11 cellular contexts compared by ENCODE assay signal in genomic region chr7:27245798-27246691, GRCh38. TPM values are rescaled to one million over a fixed set of nuclear protein-coding genes. Genes with fewer than 3 reads are reported as not detected.
DNase-seq lines count a peak whose midpoint lies in the region; ATAC-seq, FAIRE-seq and TF ChIP-seq lines count a peak whose summit lies in the region.
"Had no signal": no experiment of that assay in that cellular context is flagged by ENCODE, and none has a peak within 500 bp of the region (broad histone marks: within the 10 kb centered on the region; RNA-seq: fewer than 3 reads in every experiment).

No MANE protein-coding gene starts in this region.

- no peak for FAIRE-seq in HepG2 (lab: Jason Lieb, UNC)

- TF ChIP-seq POLR2A in right lobe of liver (IDR thresholded peaks at IDR 0.05) = no peak
- TF ChIP-seq POLR2A in HepG2 (IDR thresholded peaks at IDR 0.05; ENCODE audit: insufficient read depth in 1 of 2, low read depth in 2 of 2, low read length in 2 of 2) = no peak

- H3K36me3 ChIP-seq in right lobe of liver (no peaks in the 10 kb centered on the region), HepG2 (replicated peaks in 1 of 2; ENCODE audit: control insufficient read depth in 1 of 2, insufficient read depth in 2 of 2, low read length in 2 of 2) (no peaks in the 10 kb centered on the region)

- H3K36me3 Mint-ChIP-seq in dendritic cell treated with granulocyte-macrophage colony-stimulating factor and Interleukin-4, amounts not matched to agents 40 ng/mL and 50 ng/mL, for 4 days (ENCODE audit: low read depth) = no peaks in the 10 kb centered on the region
- no peaks in the 10 kb centered on the region for H3K36me3 Mint-ChIP-seq in HFFc6 (ENCODE audit: low read depth)

- no peaks in the 10 kb centered on the region for H3K9me3 ChIP-seq in right lobe of liver
- H3K9me3 ChIP-seq in HepG2 (ENCODE audit: low read length) = no peaks in the 10 kb centered on the region

- intact Hi-C loops in right lobe of liver (cut with DNase I) = no loop called here
- intact Hi-C loops in HepG2 (cut with micrococcal nuclease; ENCODE audit: unreplicated experiment) = no loop called here
- intact Hi-C loops in dendritic cell treated with granulocyte-macrophage colony-stimulating factor and Interleukin-4, amounts not matched to agents 40 ng/mL and 50 ng/mL, for 4 days (cut with micrococcal nuclease) = loop anchor here (5.0 kb wide), 1 partner anchor 34 kb away; no protein-coding TSS in a partner anchor

- H3K27ac ChIP-seq in right lobe of liver (no peak overlapping the region), HepG2 (ENCODE audit: extremely low read length, insufficient read depth, low read length) (no peak overlapping the region)
- H3K27ac ChIP-seq: C4-2B had no signal

- H3K27me3 ChIP-seq in right lobe of liver (peaks cover 37 to 63% of the 10 kb centered on the region in 2 donors), HepG2 (ENCODE audit: control insufficient read depth in 1 of 2, insufficient read depth in 2 of 2, low read length in 2 of 2) (peaks cover 10 to 86% of the 10 kb centered on the region in 2 experiments; a peak in 4 of 5 replicates)

- CTCF ChIA-PET in HepG2 (lab: Yijun Ruan, JAX; ENCODE audit: low intra/inter-chr PET ratio, low total read pairs) = no interaction called here

- in situ Hi-C loops in HepG2 (cut with HindIII; ENCODE audit: extremely low pct_ligation_motif_present, low pct_unique_long_range_greater_than_20kb) = no loop called here

- no peak overlapping the region for H3K4me2 ChIP-seq in HepG2 (ENCODE audit: low read depth, low read length)

- DNase-seq in right lobe of liver (no peak), HepG2 (ENCODE audit: low spot score) (no peak), myocyte (ENCODE audit: low read depth) (peak; percentile 17), HFFc6 (no peak), SKM-1 (lab: John Stamatoyannopoulos, UW; ENCODE audit: unreplicated experiment) (no peak)
- DNase-seq in stimulated activated naive CD4-positive, alpha-beta T cell (lab: John Stamatoyannopoulos, UW) = no peak
- DNase-seq: aorta, NCI-H2107 had no signal

- POLR2A ChIA-PET in HepG2 (lab: Yijun Ruan, JAX) = no interaction called here

- H3K4me1 Mint-ChIP-seq in dendritic cell treated with granulocyte-macrophage colony-stimulating factor and Interleukin-4, amounts not matched to agents 40 ng/mL and 50 ng/mL, for 4 days (ENCODE audit: low read depth) = peaks cover 52% of the 10 kb centered on the region
- H3K4me1 Mint-ChIP-seq in HFFc6 (ENCODE audit: low read depth) = peaks cover 5% of the 10 kb centered on the region

- H3K4me1 ChIP-seq in right lobe of liver (peaks cover 0 to 25% (median 0%) of the 10 kb centered on the region in 4 donors), HepG2 (ENCODE audit: insufficient read depth, low read length) (no peaks in the 10 kb centered on the region)

- H3K4me3 ChIP-seq in right lobe of liver (no peak overlapping the region), HepG2 (replicated peaks in 1 of 3; ENCODE audit: insufficient read depth in 1 of 3, low read depth in 2 of 3, low read length in 3 of 3) (no peak overlapping the region)

- no peak overlapping the region for H3K27ac Mint-ChIP-seq in dendritic cell treated with granulocyte-macrophage colony-stimulating factor and Interleukin-4, amounts not matched to agents 40 ng/mL and 50 ng/mL, for 4 days
- no peak overlapping the region for H3K27ac Mint-ChIP-seq in HFFc6

- TF ChIP-seq RAD21 in HepG2 (CRISPR knock-in tag; IDR thresholded peaks at IDR 0.05) = no peak

- H3K27me3 Mint-ChIP-seq in dendritic cell treated with granulocyte-macrophage colony-stimulating factor and Interleukin-4, amounts not matched to agents 40 ng/mL and 50 ng/mL, for 4 days = peaks cover 98% of the 10 kb centered on the region
- peaks cover 87% of the 10 kb centered on the region for H3K27me3 Mint-ChIP-seq in HFFc6 (ENCODE audit: insufficient read depth)

- no peak for TF ChIP-seq CTCF in right lobe of liver (IDR thresholded peaks at IDR 0.05)
- TF ChIP-seq CTCF in HepG2 (CRISPR knock-in tag; IDR thresholded peaks at IDR 0.05) = no peak
- TF ChIP-seq CTCF in HFFc6 (IDR thresholded peaks at IDR 0.05) = no peak

- no peaks in the 10 kb centered on the region for H4K20me1 ChIP-seq in HepG2 (ENCODE audit: insufficient read depth, low read length)

- H3K4me3 Mint-ChIP-seq in dendritic cell treated with granulocyte-macrophage colony-stimulating factor and Interleukin-4, amounts not matched to agents 40 ng/mL and 50 ng/mL, for 4 days = peak overlapping the region; percentile 43
- H3K4me3 Mint-ChIP-seq in HFFc6 = no peak overlapping the region

- TF ChIP-seq EP300 in HepG2 (IDR thresholded peaks at IDR 0.05; ENCODE audit: low read depth in 2 of 2, low read length in 2 of 2) (no peak), HepG2 (CRISPR knock-in tag; IDR thresholded peaks at IDR 0.05; ENCODE audit: borderline replicate concordance) (no peak)

- H3K9me3 Mint-ChIP-seq in dendritic cell treated with granulocyte-macrophage colony-stimulating factor and Interleukin-4, amounts not matched to agents 40 ng/mL and 50 ng/mL, for 4 days = no peaks in the 10 kb centered on the region
- peaks cover 5% of the 10 kb centered on the region; the same call in 1 of the 2 replicates for H3K9me3 Mint-ChIP-seq in HFFc6

- peak; percentile 28 to 48 (median 42) for ATAC-seq in right lobe of liver
- ATAC-seq in HepG2 = no peak; the same call in 2 of the 3 replicates
- no peak for ATAC-seq in HG02571 (IDR thresholded peaks at IDR 0.05; ENCODE audit: unreplicated experiment)

- no peak overlapping the region for H2AFZ ChIP-seq in HepG2 (ENCODE audit: low read length)

- no peak overlapping the region for H3K9ac ChIP-seq in HepG2 (ENCODE audit: insufficient read depth, low read depth, low read length)

- BruUV-seq in HepG2 (replicated peaks; lab: Mats Ljungman, UMichigan) = no TSS peak

- H3K79me2 ChIP-seq in HepG2 (ENCODE audit: insufficient read depth, low read length) = no peaks in the 10 kb centered on the region

- 7% methylated on average over 13 of the region's 90 CpGs for WGBS in right lobe of liver (ENCODE audit: insufficient coverage, low coverage, low lambda C conversion rate, missing lambda C conversion rate)
- WGBS in HepG2 (ENCODE audit: low lambda C conversion rate) = 69% methylated on average over 65 of the region's 90 CpGs

TF ChIP-seq in HepG2, 621 proteins besides CTCF, POLR2A, EP300 and RAD21 (continues in another document):
- no peak for TF ChIP-seq JUND (CRISPR knock-in tag; IDR thresholded peaks at IDR 0.05)

RNA-seq across cellular contexts. Expression of gene EVX1, which starts 3.4 kb away (rescaled TPM):
- not detected for total RNA-seq in right lobe of liver
- not detected in 2 replicates for total RNA-seq in HepG2 (2016; rRNA removed; fragmentation: Illumina TruSeq; extraction: Trizol)
- not detected in 2 replicates for total RNA-seq in HepG2 (2016; cell fraction: cytosol; rRNA removed; fragmentation: Illumina TruSeq; extraction: Trizol; ENCODE audit: low read depth)
- not detected in 2 replicates for total RNA-seq in HepG2 (2016; cell fraction: insoluble cytoplasmic fraction; rRNA removed; fragmentation: Illumina TruSeq; extraction: Trizol)
- total RNA-seq in HepG2 (2016; cell fraction: membrane; rRNA removed; fragmentation: Illumina TruSeq; extraction: Trizol) = not detected in 2 replicates
- total RNA-seq in HepG2 (2016; cell fraction: nucleus; rRNA removed; fragmentation: Illumina TruSeq; extraction: Trizol) = not detected in 2 replicates
- not detected in 2 replicates for polyA plus RNA-seq in HepG2 (2011; rRNA removed)
- not detected in 2 replicates for polyA plus RNA-seq in HepG2 (2011; cell fraction: cytosol; rRNA removed)
- polyA plus RNA-seq in HepG2 (2011; cell fraction: nucleus; rRNA removed) = not detected in 2 replicates
- polyA plus RNA-seq in HepG2 (2012) = not detected in 2 replicates
- not detected in 2 replicates for polyA plus RNA-seq in HepG2 (2016; cell fraction: cytosol; fragmentation: Illumina TruSeq; extraction: Trizol; ENCODE audit: low read depth)
- not detected in 2 replicates for polyA plus RNA-seq in HepG2 (2016; cell fraction: insoluble cytoplasmic fraction; fragmentation: Illumina TruSeq; extraction: Trizol; ENCODE audit: low read depth)
- not detected in 2 replicates for polyA plus RNA-seq in HepG2 (2016; cell fraction: membrane; fragmentation: Illumina TruSeq; extraction: Trizol; ENCODE audit: low read depth)
- not detected in 2 replicates for polyA plus RNA-seq in HepG2 (2016; cell fraction: nucleus; fragmentation: Illumina TruSeq; extraction: Trizol; ENCODE audit: insufficient read depth, low read depth)
- not detected in 2 replicates for polyA minus RNA-seq in HepG2 (2011; rRNA and poly(A)+ RNA removed; ENCODE audit: low replicate concordance)
- polyA minus RNA-seq in HepG2 (2011; cell fraction: cytosol; rRNA and poly(A)+ RNA removed) = not detected in 2 replicates
- not detected in 2 replicates for polyA minus RNA-seq in HepG2 (2011; cell fraction: nucleus; rRNA and poly(A)+ RNA removed)
- total RNA-seq in myocyte = not detected in 2 replicates
- polyA plus RNA-seq in myocyte (2012) = not detected
- not detected for total RNA-seq in HFFc6 (2021; fragmentation: NEBNext Ultra II Directional; extraction: Animal tissue kit (Norgen Biotek cat#: 25700))
- total RNA-seq: aorta had no signal
- polyA plus RNA-seq: aorta had no signal

RNA-seq across cellular contexts. Expression of gene HOXA13, which starts 46.2 kb away (rescaled TPM):
- not detected for total RNA-seq in right lobe of liver
- 0.04 TPM in 2 replicates for total RNA-seq in HepG2 (2016; rRNA removed; fragmentation: Illumina TruSeq; extraction: Trizol)
- not detected in 2 replicates for total RNA-seq in HepG2 (2016; cell fraction: cytosol; rRNA removed; fragmentation: Illumina TruSeq; extraction: Trizol; ENCODE audit: low read depth)
- total RNA-seq in HepG2 (2016; cell fraction: insoluble cytoplasmic fraction; rRNA removed; fragmentation: Illumina TruSeq; extraction: Trizol) = 0.02 TPM in 1 of 2 replicates, not detected in the other
- 0.03 TPM in 1 of 2 replicates, not detected in the other for total RNA-seq in HepG2 (2016; cell fraction: membrane; rRNA removed; fragmentation: Illumina TruSeq; extraction: Trizol)
- total RNA-seq in HepG2 (2016; cell fraction: nucleus; rRNA removed; fragmentation: Illumina TruSeq; extraction: Trizol) = not detected in 2 replicates
- polyA plus RNA-seq in HepG2 (2011; rRNA removed) = 0.01 TPM in 1 of 2 replicates, not detected in the other
- polyA plus RNA-seq in HepG2 (2011; cell fraction: cytosol; rRNA removed) = not detected in 2 replicates
- not detected in 2 replicates for polyA plus RNA-seq in HepG2 (2011; cell fraction: nucleus; rRNA removed)
- not detected in 2 replicates for polyA plus RNA-seq in HepG2 (2012)
- polyA plus RNA-seq in HepG2 (2016; cell fraction: cytosol; fragmentation: Illumina TruSeq; extraction: Trizol; ENCODE audit: low read depth) = not detected in 2 replicates
- polyA plus RNA-seq in HepG2 (2016; cell fraction: insoluble cytoplasmic fraction; fragmentation: Illumina TruSeq; extraction: Trizol; ENCODE audit: low read depth) = not detected in 2 replicates
- not detected in 2 replicates for polyA plus RNA-seq in HepG2 (2016; cell fraction: membrane; fragmentation: Illumina TruSeq; extraction: Trizol; ENCODE audit: low read depth)
- 0.11 TPM in 1 of 2 replicates, not detected in the other for polyA plus RNA-seq in HepG2 (2016; cell fraction: nucleus; fragmentation: Illumina TruSeq; extraction: Trizol; ENCODE audit: insufficient read depth, low read depth)
- 0.26 TPM in 1 of 2 replicates, not detected in the other for polyA minus RNA-seq in HepG2 (2011; rRNA and poly(A)+ RNA removed; ENCODE audit: low replicate concordance)
- polyA minus RNA-seq in HepG2 (2011; cell fraction: cytosol; rRNA and poly(A)+ RNA removed) = not detected in 2 replicates
- 0.26 TPM in 1 of 2 replicates, not detected in the other for polyA minus RNA-seq in HepG2 (2011; cell fraction: nucleus; rRNA and poly(A)+ RNA removed)
- 0.13 and 0.26 TPM in 2 replicates for total RNA-seq in myocyte
- polyA plus RNA-seq in myocyte (2012) = 0.33 TPM
- total RNA-seq in HFFc6 (2021; fragmentation: NEBNext Ultra II Directional; extraction: Animal tissue kit (Norgen Biotek cat#: 25700)) = 10 to 100 TPM; 11.1 to 16.0 (median 13.1) TPM
- total RNA-seq: aorta had no signal

Comparison
In these comparisons a context has a peak if more than half of its experiments do, and no peak if none do; other contexts are left out.
1. ATAC-seq: peak in right lobe of liver (4 of 4); none in HepG2 (single experiment) and HG02571 (single experiment).